Comparison of ENCODE assay signal across 16 cellular contexts in the genomic region with DNA sequence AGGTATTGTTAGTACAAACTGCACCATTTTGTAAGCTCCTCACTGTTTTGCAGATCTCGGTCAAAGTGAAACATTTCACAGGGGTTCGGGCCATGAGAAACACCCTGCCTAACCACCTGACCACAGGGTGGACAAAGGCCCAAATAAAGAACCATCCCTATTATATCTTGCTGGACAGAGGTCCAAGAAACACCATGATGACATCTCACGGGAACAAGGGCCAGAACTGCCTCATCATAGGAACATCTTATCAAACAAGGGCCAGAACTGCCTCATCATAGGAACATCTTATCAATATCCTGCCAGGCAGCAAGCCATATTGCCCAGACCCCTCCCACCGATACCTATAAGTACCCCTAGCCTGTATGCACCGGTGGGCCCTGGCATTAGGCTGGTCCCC.
A peak's percentile ranks its signal among the peaks of the same experiment; 100 is the strongest.
DNase-seq lines count a peak whose midpoint lies in the region; ATAC-seq and TF ChIP-seq lines count a peak whose summit lies in the region.
"Had no signal": no experiment of that assay in that cellular context is flagged by ENCODE, and none has a peak within 500 bp of the region (broad histone marks: within the 10 kb centered on the region; RNA-seq: fewer than 3 reads in every experiment).

No MANE protein-coding gene starts in this region.

- no peak overlapping the region for H3K9ac ChIP-seq in OCI-LY1 (ENCODE audit: low read length)
- H3K9ac ChIP-seq: BLaER1 had no signal

- no peaks in the 10 kb centered on the region for H3F3A ChIP-seq in OCI-LY1 (ENCODE audit: insufficient read depth, low read length)

- peak; percentile 73 to 86 for ATAC-seq in left cardiac atrium
- ATAC-seq in left colon: no peak
- ATAC-seq: GM23338 had no signal

- no peaks in the 10 kb centered on the region for H4K20me1 ChIP-seq in OCI-LY1 (ENCODE audit: insufficient read depth, low read length)
- H4K20me1 ChIP-seq: BLaER1 had no signal

- H2AFZ ChIP-seq in OCI-LY1 (ENCODE audit: low read length): peak overlapping the region; percentile 44
- H2AFZ ChIP-seq: GM23338 had no signal

- H3K27me3 ChIP-seq in left ventricle myocardium inferior (ENCODE audit: low read depth): no peaks in the 10 kb centered on the region
- H3K27me3 ChIP-seq in OCI-LY1 (ENCODE audit: insufficient read depth, low read length): no peaks in the 10 kb centered on the region
- no peaks in the 10 kb centered on the region for H3K27me3 ChIP-seq in dorsolateral prefrontal cortex
- H3K27me3 ChIP-seq: BLaER1 had no signal

- H3K27ac ChIP-seq in left ventricle myocardium inferior (replicated peaks) (no peak overlapping the region), OCI-LY1 (ENCODE audit: low read depth, low read length, poor library complexity, severe bottlenecking) (no peak overlapping the region), dorsolateral prefrontal cortex (peak overlapping the region in 57 of 59 donors; percentile 2 to 92 (median 71))
- H3K27ac ChIP-seq: BLaER1 had no signal

- H3K4me2 ChIP-seq in OCI-LY1 (ENCODE audit: low read length): no peak overlapping the region
- H3K4me2 ChIP-seq: BLaER1, GM23338 had no signal

- H3K36me3 ChIP-seq in left ventricle myocardium inferior (no peaks in the 10 kb centered on the region), OCI-LY1 (ENCODE audit: insufficient read depth, low read length) (no peaks in the 10 kb centered on the region)
- H3K36me3 ChIP-seq: BLaER1 had no signal

- H3K4me1 ChIP-seq in left ventricle myocardium inferior (peaks cover 31% of the 10 kb centered on the region), OCI-LY1 (ENCODE audit: insufficient read depth, low read length, severe bottlenecking) (peaks cover 38% of the 10 kb centered on the region)

- intact Hi-C loops in left cardiac atrium (cut with DNase I): loop anchor here in 1 of 2 donors (5.0 kb wide), 1 partner anchor 38 kb away; no protein-coding TSS in a partner anchor
- intact Hi-C loops in left ventricle myocardium inferior (cut with micrococcal nuclease): no loop called here
- intact Hi-C loops in dorsolateral prefrontal cortex (cut with DNase I): no loop called here
- intact Hi-C loops in posterior vena cava (cut with DNase I): no loop called here
- intact Hi-C loops in left colon (cut with DNase I, micrococcal nuclease): no loop called here

- no peak for DNase-seq in left cardiac atrium
- DNase-seq in left ventricle myocardium inferior: no peak
- DNase-seq in dorsolateral prefrontal cortex: no peak
- peak; percentile 30 for DNase-seq in posterior vena cava (ENCODE audit: low spot score)
- no peak for DNase-seq in left colon
- DNase-seq in activated CD4-positive, CD25-positive, alpha-beta regulatory T cell (lab: John Stamatoyannopoulos, UW): no peak
- DNase-seq in activated T-cell treated with anti-CD3 and anti-CD28 coated beads, Interleukin-2, amount 50 U/mL, for 48 hours: no peak
- DNase-seq: 8988T; CD4-positive, alpha-beta memory T cell; DMS153; DMS79; GDM1; HCEC 1CT had no signal

- H3K9me3 ChIP-seq in left ventricle myocardium inferior (replicated peaks): no peaks in the 10 kb centered on the region
- H3K9me3 ChIP-seq in OCI-LY1 (ENCODE audit: low read length): no peaks in the 10 kb centered on the region; the same call in 1 of the 2 replicates
- H3K9me3 ChIP-seq: BLaER1 had no signal

- TF ChIP-seq CTCF in left ventricle myocardium inferior (IDR thresholded peaks at IDR 0.05; ENCODE audit: borderline replicate concordance): no peak
- no peak for TF ChIP-seq CTCF in OCI-LY1 (IDR thresholded peaks at IDR 0.05; ENCODE audit: low read length)
- TF ChIP-seq CTCF in dorsolateral prefrontal cortex (IDR thresholded peaks at IDR 0.05 in 54 of 56, conservative IDR thresholded peaks at IDR 0.05 in 2 of 56; ENCODE audit: low read depth in 1 of 56, partially characterized antibody in 56 of 56): no peak

- no peak overlapping the region for H3K4me3 ChIP-seq in left ventricle myocardium inferior
- H3K4me3 ChIP-seq in OCI-LY1 (ENCODE audit: low read depth, low read length, poor library complexity, severe bottlenecking): no peak overlapping the region
- peak overlapping the region in 45 of 59 donors; percentile 0 to 51 (median 29) for H3K4me3 ChIP-seq in dorsolateral prefrontal cortex
- H3K4me3 ChIP-seq: BLaER1, GM23338 had no signal

- H3K9me2 ChIP-seq in OCI-LY1 (ENCODE audit: low read depth, low read length): no peaks in the 10 kb centered on the region

- H3K79me2 ChIP-seq in OCI-LY1 (ENCODE audit: insufficient read depth, low read length): no peaks in the 10 kb centered on the region

Comparison
In these comparisons a context has a peak if more than half of its experiments do, and no peak if none do; other contexts are left out.
1. H3K27ac ChIP-seq: peak in dorsolateral prefrontal cortex (57 of 59); none in left ventricle myocardium inferior (single experiment) and OCI-LY1 (single experiment).
2. H3K4me3 ChIP-seq: peak in dorsolateral prefrontal cortex (45 of 59); none in left ventricle myocardium inferior (single experiment) and OCI-LY1 (single experiment).